1 cellular context compared by ENCODE assay signal in the genomic region with DNA sequence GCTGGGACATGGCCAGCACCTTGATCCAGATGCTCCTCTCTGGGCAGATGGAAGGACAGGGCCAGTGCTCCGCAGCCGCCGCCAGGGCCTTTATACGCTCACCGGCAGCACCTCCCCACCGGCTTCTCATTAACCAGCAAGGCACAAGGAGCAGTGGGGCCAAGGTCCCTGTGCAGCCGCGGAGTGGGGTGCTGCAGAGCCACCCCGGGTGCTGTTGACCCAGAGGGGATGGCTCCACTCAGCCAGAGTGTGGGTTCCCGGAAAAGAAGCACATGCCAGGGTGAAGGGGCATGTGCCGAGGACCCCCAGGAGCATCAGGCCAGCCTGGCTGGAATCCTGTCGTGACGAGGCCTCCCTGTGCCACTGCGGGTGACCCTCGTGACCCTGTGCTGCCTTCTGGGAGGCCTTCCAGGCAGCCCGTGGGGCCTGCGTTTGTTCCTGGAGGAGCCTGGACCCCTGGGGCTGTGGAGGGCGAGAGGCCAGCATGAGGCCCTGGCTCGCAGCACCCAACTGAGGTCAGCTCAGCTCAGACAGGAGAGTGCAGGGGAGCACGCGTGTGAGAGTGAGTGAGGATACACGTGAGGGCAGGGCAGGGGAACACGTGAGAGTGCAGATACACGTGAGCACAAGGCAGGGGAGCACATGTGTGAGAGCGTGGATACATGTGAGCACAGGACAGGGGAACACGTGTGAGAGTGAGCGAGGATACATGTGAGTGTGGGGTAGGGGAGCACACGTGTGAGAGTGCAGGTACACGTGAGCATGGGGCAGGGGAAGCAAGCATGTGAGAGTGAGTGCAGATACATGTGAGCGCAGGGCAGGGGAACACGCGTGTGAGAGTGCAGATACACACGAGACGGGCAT.
TF ChIP-seq lines count a peak whose summit lies in the region.

A gene with protein sequence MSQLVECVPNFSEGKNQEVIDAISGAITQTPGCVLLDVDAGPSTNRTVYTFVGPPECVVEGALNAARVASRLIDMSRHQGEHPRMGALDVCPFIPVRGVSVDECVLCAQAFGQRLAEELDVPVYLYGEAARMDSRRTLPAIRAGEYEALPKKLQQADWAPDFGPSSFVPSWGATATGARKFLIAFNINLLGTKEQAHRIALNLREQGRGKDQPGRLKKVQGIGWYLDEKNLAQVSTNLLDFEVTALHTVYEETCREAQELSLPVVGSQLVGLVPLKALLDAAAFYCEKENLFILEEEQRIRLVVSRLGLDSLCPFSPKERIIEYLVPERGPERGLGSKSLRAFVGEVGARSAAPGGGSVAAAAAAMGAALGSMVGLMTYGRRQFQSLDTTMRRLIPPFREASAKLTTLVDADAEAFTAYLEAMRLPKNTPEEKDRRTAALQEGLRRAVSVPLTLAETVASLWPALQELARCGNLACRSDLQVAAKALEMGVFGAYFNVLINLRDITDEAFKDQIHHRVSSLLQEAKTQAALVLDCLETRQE (minus strand): TSS at position 66 of the 864 bp plus-strand sequence. CDS start 56 bp downstream, at position 10.

TF ChIP-seq in HepG2, 621 proteins besides CTCF, POLR2A, EP300 and RAD21 (continues in another document):
- TF ChIP-seq HOXA7 (CRISPR knock-in tag; IDR thresholded peaks at IDR 0.05) (peak; percentile 95; the same call in 1 of the 2 replicates), ZNF816 (CRISPR knock-in tag; IDR thresholded peaks at IDR 0.05; ENCODE audit: borderline replicate concordance) (0 out of 2 replicates have a peak, but pooled peaks have one; percentile 22), ZNF430 (CRISPR knock-in tag; IDR thresholded peaks at IDR 0.05) (no peak), FOXP4 (CRISPR knock-in tag; IDR thresholded peaks at IDR 0.05) (peak; percentile 45; the same call in 1 of the 2 replicates), ZBTB2 (CRISPR knock-in tag; IDR thresholded peaks at IDR 0.05; ENCODE audit: low read depth) (peak; percentile 33; the same call in 1 of the 2 replicates), RAD51 (IDR thresholded peaks at IDR 0.05; ENCODE audit: borderline replicate concordance) (no peak), ZNF644 (CRISPR knock-in tag; IDR thresholded peaks at IDR 0.05; ENCODE audit: low read depth) (no peak), SIN3B (IDR thresholded peaks at IDR 0.05; ENCODE audit: low read length) (no peak), ZBTB21 (CRISPR knock-in tag; IDR thresholded peaks at IDR 0.05) (no peak), FOXM1 (CRISPR knock-in tag; IDR thresholded peaks at IDR 0.05) (0 out of 2 replicates have a peak, but pooled peaks have one; percentile 70), ZNF678 (CRISPR knock-in tag; IDR thresholded peaks at IDR 0.05) (no peak), ZIK1 (CRISPR knock-in tag; IDR thresholded peaks at IDR 0.05; ENCODE audit: borderline replicate concordance, low read depth) (peak; percentile 32), ZNF10 (CRISPR knock-in tag; IDR thresholded peaks at IDR 0.05; ENCODE audit: borderline replicate concordance, low read depth) (no peak), HHEX (CRISPR knock-in tag; IDR thresholded peaks at IDR 0.05) (no peak), CSRNP2 (CRISPR knock-in tag; conservative IDR thresholded peaks at IDR 0.05; ENCODE audit: low read depth) (no peak), ASH2L (IDR thresholded peaks at IDR 0.05; ENCODE audit: insufficient read length, low read depth, low read length) (no peak), TBX2 (CRISPR knock-in tag; IDR thresholded peaks at IDR 0.05; ENCODE audit: borderline replicate concordance) (peak; percentile 85), ZNF7 (CRISPR knock-in tag; IDR thresholded peaks at IDR 0.05) (no peak), CENPX (CRISPR knock-in tag; IDR thresholded peaks at IDR 0.05) (no peak), ZNF432 (CRISPR knock-in tag; IDR thresholded peaks at IDR 0.05; ENCODE audit: borderline replicate concordance) (no peak), IRX3 (CRISPR knock-in tag; IDR thresholded peaks at IDR 0.05; ENCODE audit: borderline replicate concordance, low read depth) (peak; percentile 77; the same call in 1 of the 2 replicates), CBX2 (IDR thresholded peaks at IDR 0.05; ENCODE audit: low read depth, low read length) (no peak), CBX2 (CRISPR knock-in tag; IDR thresholded peaks at IDR 0.05; ENCODE audit: low read depth) (no peak), HOXA9 (CRISPR knock-in tag; IDR thresholded peaks at IDR 0.05; ENCODE audit: borderline replicate concordance) (peak; percentile 81; the same call in 1 of the 2 replicates), ZNF484 (CRISPR knock-in tag; IDR thresholded peaks at IDR 0.05; ENCODE audit: borderline replicate concordance, low read depth) (no peak), ARID2 (CRISPR knock-in tag; IDR thresholded peaks at IDR 0.05; ENCODE audit: borderline replicate concordance) (no peak), ZSCAN21 (CRISPR knock-in tag; IDR thresholded peaks at IDR 0.05; ENCODE audit: borderline replicate concordance) (peak; percentile 43; the same call in 1 of the 2 replicates), ZNF724P (CRISPR knock-in tag; IDR thresholded peaks at IDR 0.05; ENCODE audit: borderline replicate concordance) (no peak; the same call in 1 of the 2 replicates)
- TF ChIP-seq, protein P1, sequence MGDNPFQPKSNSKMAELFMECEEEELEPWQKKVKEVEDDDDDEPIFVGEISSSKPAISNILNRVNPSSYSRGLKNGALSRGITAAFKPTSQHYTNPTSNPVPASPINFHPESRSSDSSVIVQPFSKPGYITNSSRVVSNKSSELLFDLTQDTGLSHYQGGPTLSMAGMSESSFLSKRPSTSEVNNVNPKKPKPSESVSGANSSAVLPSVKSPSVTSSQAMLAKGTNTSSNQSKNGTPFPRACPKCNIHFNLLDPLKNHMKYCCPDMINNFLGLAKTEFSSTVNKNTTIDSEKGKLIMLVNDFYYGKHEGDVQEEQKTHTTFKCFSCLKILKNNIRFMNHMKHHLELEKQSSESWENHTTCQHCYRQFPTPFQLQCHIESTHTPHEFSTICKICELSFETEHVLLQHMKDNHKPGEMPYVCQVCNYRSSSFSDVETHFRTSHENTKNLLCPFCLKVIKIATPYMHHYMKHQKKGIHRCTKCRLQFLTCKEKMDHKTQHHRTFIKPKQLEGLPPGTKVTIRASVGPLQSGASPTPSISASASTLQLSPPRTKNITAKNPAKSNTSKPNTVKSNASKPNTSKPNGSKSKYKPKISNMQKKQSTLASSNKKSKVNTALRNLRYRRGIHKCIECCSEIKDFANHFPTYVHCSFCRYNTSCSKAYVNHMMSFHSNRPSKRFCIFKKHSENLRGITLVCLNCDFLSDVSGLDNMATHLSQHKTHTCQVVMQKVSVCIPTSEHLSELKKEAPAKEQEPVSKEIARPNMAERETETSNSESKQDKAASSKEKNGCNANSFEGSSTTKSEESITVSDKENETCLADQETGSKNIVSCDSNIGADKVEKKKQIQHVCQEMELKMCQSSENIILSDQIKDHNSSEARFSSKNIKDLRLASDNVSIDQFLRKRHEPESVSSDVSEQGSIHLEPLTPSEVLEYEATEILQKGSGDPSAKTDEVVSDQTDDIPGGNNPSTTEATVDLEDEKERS (CRISPR knock-in tag; IDR thresholded peaks at IDR 0.05): peak; percentile 56; the same call in 1 of the 2 replicates
- TF ChIP-seq, protein P2, sequence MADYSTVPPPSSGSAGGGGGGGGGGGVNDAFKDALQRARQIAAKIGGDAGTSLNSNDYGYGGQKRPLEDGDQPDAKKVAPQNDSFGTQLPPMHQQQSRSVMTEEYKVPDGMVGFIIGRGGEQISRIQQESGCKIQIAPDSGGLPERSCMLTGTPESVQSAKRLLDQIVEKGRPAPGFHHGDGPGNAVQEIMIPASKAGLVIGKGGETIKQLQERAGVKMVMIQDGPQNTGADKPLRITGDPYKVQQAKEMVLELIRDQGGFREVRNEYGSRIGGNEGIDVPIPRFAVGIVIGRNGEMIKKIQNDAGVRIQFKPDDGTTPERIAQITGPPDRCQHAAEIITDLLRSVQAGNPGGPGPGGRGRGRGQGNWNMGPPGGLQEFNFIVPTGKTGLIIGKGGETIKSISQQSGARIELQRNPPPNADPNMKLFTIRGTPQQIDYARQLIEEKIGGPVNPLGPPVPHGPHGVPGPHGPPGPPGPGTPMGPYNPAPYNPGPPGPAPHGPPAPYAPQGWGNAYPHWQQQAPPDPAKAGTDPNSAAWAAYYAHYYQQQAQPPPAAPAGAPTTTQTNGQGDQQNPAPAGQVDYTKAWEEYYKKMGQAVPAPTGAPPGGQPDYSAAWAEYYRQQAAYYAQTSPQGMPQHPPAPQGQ (CRISPR knock-in tag; IDR thresholded peaks at IDR 0.05; ENCODE audit: borderline replicate concordance): peak; percentile 54; the same call in 1 of the 2 replicates
- TF ChIP-seq, protein P3, sequence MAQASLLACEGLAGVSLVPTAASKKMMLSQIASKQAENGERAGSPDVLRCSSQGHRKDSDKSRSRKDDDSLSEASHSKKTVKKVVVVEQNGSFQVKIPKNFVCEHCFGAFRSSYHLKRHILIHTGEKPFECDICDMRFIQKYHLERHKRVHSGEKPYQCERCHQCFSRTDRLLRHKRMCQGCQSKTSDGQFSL (CRISPR knock-in tag; IDR thresholded peaks at IDR 0.05): no peak
- TF ChIP-seq, protein P4, sequence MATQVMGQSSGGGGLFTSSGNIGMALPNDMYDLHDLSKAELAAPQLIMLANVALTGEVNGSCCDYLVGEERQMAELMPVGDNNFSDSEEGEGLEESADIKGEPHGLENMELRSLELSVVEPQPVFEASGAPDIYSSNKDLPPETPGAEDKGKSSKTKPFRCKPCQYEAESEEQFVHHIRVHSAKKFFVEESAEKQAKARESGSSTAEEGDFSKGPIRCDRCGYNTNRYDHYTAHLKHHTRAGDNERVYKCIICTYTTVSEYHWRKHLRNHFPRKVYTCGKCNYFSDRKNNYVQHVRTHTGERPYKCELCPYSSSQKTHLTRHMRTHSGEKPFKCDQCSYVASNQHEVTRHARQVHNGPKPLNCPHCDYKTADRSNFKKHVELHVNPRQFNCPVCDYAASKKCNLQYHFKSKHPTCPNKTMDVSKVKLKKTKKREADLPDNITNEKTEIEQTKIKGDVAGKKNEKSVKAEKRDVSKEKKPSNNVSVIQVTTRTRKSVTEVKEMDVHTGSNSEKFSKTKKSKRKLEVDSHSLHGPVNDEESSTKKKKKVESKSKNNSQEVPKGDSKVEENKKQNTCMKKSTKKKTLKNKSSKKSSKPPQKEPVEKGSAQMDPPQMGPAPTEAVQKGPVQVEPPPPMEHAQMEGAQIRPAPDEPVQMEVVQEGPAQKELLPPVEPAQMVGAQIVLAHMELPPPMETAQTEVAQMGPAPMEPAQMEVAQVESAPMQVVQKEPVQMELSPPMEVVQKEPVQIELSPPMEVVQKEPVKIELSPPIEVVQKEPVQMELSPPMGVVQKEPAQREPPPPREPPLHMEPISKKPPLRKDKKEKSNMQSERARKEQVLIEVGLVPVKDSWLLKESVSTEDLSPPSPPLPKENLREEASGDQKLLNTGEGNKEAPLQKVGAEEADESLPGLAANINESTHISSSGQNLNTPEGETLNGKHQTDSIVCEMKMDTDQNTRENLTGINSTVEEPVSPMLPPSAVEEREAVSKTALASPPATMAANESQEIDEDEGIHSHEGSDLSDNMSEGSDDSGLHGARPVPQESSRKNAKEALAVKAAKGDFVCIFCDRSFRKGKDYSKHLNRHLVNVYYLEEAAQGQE (IDR thresholded peaks at IDR 0.05; ENCODE audit: borderline replicate concordance in 1 of 2, low read depth in 1 of 2, low read length in 2 of 2): peak in 1 of 2 experiments; percentile 68; a peak in 2 of 4 replicates
- TF ChIP-seq, protein P5, sequence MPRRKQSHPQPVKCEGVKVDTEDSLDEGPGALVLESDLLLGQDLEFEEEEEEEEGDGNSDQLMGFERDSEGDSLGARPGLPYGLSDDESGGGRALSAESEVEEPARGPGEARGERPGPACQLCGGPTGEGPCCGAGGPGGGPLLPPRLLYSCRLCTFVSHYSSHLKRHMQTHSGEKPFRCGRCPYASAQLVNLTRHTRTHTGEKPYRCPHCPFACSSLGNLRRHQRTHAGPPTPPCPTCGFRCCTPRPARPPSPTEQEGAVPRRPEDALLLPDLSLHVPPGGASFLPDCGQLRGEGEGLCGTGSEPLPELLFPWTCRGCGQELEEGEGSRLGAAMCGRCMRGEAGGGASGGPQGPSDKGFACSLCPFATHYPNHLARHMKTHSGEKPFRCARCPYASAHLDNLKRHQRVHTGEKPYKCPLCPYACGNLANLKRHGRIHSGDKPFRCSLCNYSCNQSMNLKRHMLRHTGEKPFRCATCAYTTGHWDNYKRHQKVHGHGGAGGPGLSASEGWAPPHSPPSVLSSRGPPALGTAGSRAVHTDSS (CRISPR knock-in tag; conservative IDR thresholded peaks at IDR 0.05): no peak
